In genomic region chr2:104768694-104769093, GRCh38 we compare ENCODE assay signal across 20 cellular contexts.
A peak's percentile ranks its signal among the peaks of the same experiment; 100 is the strongest.
DNase-seq lines count a peak whose midpoint lies in the region; TF ChIP-seq lines count a peak whose summit lies in the region.
"Had no signal": no experiment of that assay in that cellular context is flagged by ENCODE, and none has a peak within 500 bp of the region (broad histone marks: within the 10 kb centered on the region; RNA-seq: fewer than 3 reads in every experiment).

No MANE protein-coding gene starts in this region.

- H3K4me1 ChIP-seq in SJSA1 (replicated peaks) (peaks cover 27% of the 10 kb centered on the region), endodermal cell (ENCODE audit: control insufficient read depth, insufficient read depth, low read length) (no peaks in the 10 kb centered on the region), esophagus squamous epithelium (no peaks in the 10 kb centered on the region)

- in situ Hi-C loops in ACHN (cut with HindIII; ENCODE audit: low pct_ligation_motif_present, low pct_unique_long_range_greater_than_20kb, low sequenced_read_pairs) = no loop called here

- no peak overlapping the region for H3K4me3 ChIP-seq in SJSA1
- H3K4me3 ChIP-seq in endodermal cell (ENCODE audit: low read length) = no peak overlapping the region
- H3K4me3 ChIP-seq in esophagus squamous epithelium = no peak overlapping the region
- H3K4me3 ChIP-seq: BLaER1 treated with 17β-estradiol and CSF1 and Interleukin-3, amounts not matched to agents 10 nM and 100 nM; MG63 had no signal

- H3K4me1 Mint-ChIP-seq in endodermal cell = no peaks in the 10 kb centered on the region
- no peaks in the 10 kb centered on the region for H3K4me1 Mint-ChIP-seq in activated T-helper 2 cell treated with anti-CD3 and anti-CD28 coated beads, Interferon-gamma antibody, Interleukin-2, Interleukin-4, amounts not matched to agents 10 μg/mL and 5 μg/mL and 100 μg/mL, durations not matched to agents 14 hours and 24 hours and 36 hours (ENCODE audit: low read depth)
- H3K4me1 Mint-ChIP-seq: activated CD4-positive, alpha-beta memory T cell treated with anti-CD3 and anti-CD28 coated beads, Interleukin-2, amount 10 ng/mL, durations not matched to agents 7 days and 5 days had no signal

- intact Hi-C loops in esophagus squamous epithelium (cut with DNase I) = no loop called here
- intact Hi-C loops in activated T-helper 2 cell treated with anti-CD3 and anti-CD28 coated beads, Interferon-gamma antibody, Interleukin-2, Interleukin-4, amounts not matched to agents 10 μg/mL and 5 μg/mL and 100 μg/mL, durations not matched to agents 14 hours and 24 hours and 36 hours (cut with micrococcal nuclease) = no loop called here

- peaks cover 2% of the 10 kb centered on the region for H3K27me3 Mint-ChIP-seq in endodermal cell (ENCODE audit: insufficient read depth)
- H3K27me3 Mint-ChIP-seq in activated T-helper 2 cell treated with anti-CD3 and anti-CD28 coated beads, Interferon-gamma antibody, Interleukin-2, Interleukin-4, amounts not matched to agents 10 μg/mL and 5 μg/mL and 100 μg/mL, durations not matched to agents 14 hours and 24 hours and 36 hours (ENCODE audit: low read depth) = no peaks in the 10 kb centered on the region
- H3K27me3 Mint-ChIP-seq: activated CD4-positive, alpha-beta memory T cell treated with anti-CD3 and anti-CD28 coated beads, Interleukin-2, amount 10 ng/mL, durations not matched to agents 7 days and 5 days had no signal

- TF ChIP-seq CTCF in endodermal cell (conservative IDR thresholded peaks at IDR 0.05) (no peak), esophagus squamous epithelium (IDR thresholded peaks at IDR 0.05) (no peak)

- H3K27ac ChIP-seq in SJSA1 (peak overlapping the region; percentile 89), endodermal cell (ENCODE audit: low read depth, low read length) (peak overlapping the region; percentile 72), esophagus squamous epithelium (no peak overlapping the region)

- no peak for TF ChIP-seq POLR2A in esophagus squamous epithelium (IDR thresholded peaks at IDR 0.05)

- H3K9me3 ChIP-seq in SJSA1 (replicated peaks) (no peaks in the 10 kb centered on the region), endodermal cell (ENCODE audit: control insufficient read depth, low read length) (no peaks in the 10 kb centered on the region), esophagus squamous epithelium (no peaks in the 10 kb centered on the region)
- H3K9me3 ChIP-seq: MG63 had no signal

- no peak overlapping the region for H3K4me3 Mint-ChIP-seq in endodermal cell
- no peak overlapping the region for H3K4me3 Mint-ChIP-seq in activated T-helper 2 cell treated with anti-CD3 and anti-CD28 coated beads, Interferon-gamma antibody, Interleukin-2, Interleukin-4, amounts not matched to agents 10 μg/mL and 5 μg/mL and 100 μg/mL, durations not matched to agents 14 hours and 24 hours and 36 hours (ENCODE audit: low read depth)
- H3K4me3 Mint-ChIP-seq: activated CD4-positive, alpha-beta memory T cell treated with anti-CD3 and anti-CD28 coated beads, Interleukin-2, amount 10 ng/mL, durations not matched to agents 7 days and 5 days had no signal

- H3K9ac ChIP-seq in endodermal cell (ENCODE audit: extremely low read depth, low read length, poor library complexity, severe bottlenecking) = no peak overlapping the region
- H3K9ac ChIP-seq: BLaER1 treated with 17β-estradiol and CSF1 and Interleukin-3, amounts not matched to agents 10 nM and 100 nM had no signal

- H3K36me3 ChIP-seq in SJSA1 (no peaks in the 10 kb centered on the region), endodermal cell (ENCODE audit: control insufficient read depth, insufficient read depth, low read length) (no peaks in the 10 kb centered on the region), esophagus squamous epithelium (no peaks in the 10 kb centered on the region)
- H3K36me3 ChIP-seq: BLaER1 treated with 17β-estradiol and CSF1 and Interleukin-3, amounts not matched to agents 10 nM and 100 nM; MG63 had no signal

- H3K36me3 Mint-ChIP-seq in endodermal cell (ENCODE audit: low read depth) = no peaks in the 10 kb centered on the region
- no peaks in the 10 kb centered on the region for H3K36me3 Mint-ChIP-seq in activated T-helper 2 cell treated with anti-CD3 and anti-CD28 coated beads, Interferon-gamma antibody, Interleukin-2, Interleukin-4, amounts not matched to agents 10 μg/mL and 5 μg/mL and 100 μg/mL, durations not matched to agents 14 hours and 24 hours and 36 hours (ENCODE audit: low read depth)

- H3K27ac Mint-ChIP-seq in endodermal cell = no peak overlapping the region
- no peak overlapping the region for H3K27ac Mint-ChIP-seq in activated T-helper 2 cell treated with anti-CD3 and anti-CD28 coated beads, Interferon-gamma antibody, Interleukin-2, Interleukin-4, amounts not matched to agents 10 μg/mL and 5 μg/mL and 100 μg/mL, durations not matched to agents 14 hours and 24 hours and 36 hours
- H3K27ac Mint-ChIP-seq: activated CD4-positive, alpha-beta memory T cell treated with anti-CD3 and anti-CD28 coated beads, Interleukin-2, amount 10 ng/mL, durations not matched to agents 7 days and 5 days had no signal

- 77 to 78% methylated on average over 3 of the region's 3 CpGs for WGBS in endodermal cell (ENCODE audit: insufficient coverage in 1 of 2, insufficient read length in 1 of 2), 2 experiments
- 42 to 50% methylated on average over 3 of the region's 3 CpGs for WGBS in esophagus squamous epithelium, 2 donors

- H3K9me3 Mint-ChIP-seq in endodermal cell = no peaks in the 10 kb centered on the region
- peaks cover 3% of the 10 kb centered on the region for H3K9me3 Mint-ChIP-seq in activated T-helper 2 cell treated with anti-CD3 and anti-CD28 coated beads, Interferon-gamma antibody, Interleukin-2, Interleukin-4, amounts not matched to agents 10 μg/mL and 5 μg/mL and 100 μg/mL, durations not matched to agents 14 hours and 24 hours and 36 hours
- H3K9me3 Mint-ChIP-seq: activated CD4-positive, alpha-beta memory T cell treated with anti-CD3 and anti-CD28 coated beads, Interleukin-2, amount 10 ng/mL, durations not matched to agents 7 days and 5 days had no signal

- H3K27me3 ChIP-seq in SJSA1 (replicated peaks) (no peaks in the 10 kb centered on the region), endodermal cell (ENCODE audit: control insufficient read depth, insufficient read depth, low read length, poor library complexity, severe bottlenecking) (no peaks in the 10 kb centered on the region), esophagus squamous epithelium (no peaks in the 10 kb centered on the region)
- H3K27me3 ChIP-seq: BLaER1 treated with 17β-estradiol and CSF1 and Interleukin-3, amounts not matched to agents 10 nM and 100 nM; MG63 had no signal

- DNase-seq in CD1c-positive myeloid dendritic cell (ENCODE audit: extremely low spot score) (peak; percentile 86), SJSA1 (ENCODE audit: low read depth in 1 of 2, low spot score in 2 of 2) (no peak), endodermal cell (no peak), non-pigmented ciliary epithelial cell (ENCODE audit: low read depth) (peak; percentile 60), esophagus squamous epithelium (lab: John Stamatoyannopoulos, UW) (no peak), ACHN (no peak)
- no peak for DNase-seq in activated T-helper 2 cell treated with anti-CD3 and anti-CD28 coated beads, Interferon-gamma antibody, Interleukin-2, Interleukin-4, amounts not matched to agents 10 μg/mL and 5 μg/mL and 100 μg/mL, durations not matched to agents 14 hours and 24 hours and 36 hours (ENCODE audit: low spot score)
- DNase-seq in activated effector memory CD4-positive, alpha-beta T cell treated with Interleukin-2 at 50 U/mL for 16 hours = no peak
- DNase-seq: activated CD4-positive, alpha-beta memory T cell treated with anti-CD3 and anti-CD28 coated beads, Interleukin-2, amount 10 ng/mL, durations not matched to agents 7 days and 5 days; activated CD4-positive, CD25-positive, alpha-beta regulatory T cell; activated gamma-delta T cell; Calu3; central memory CD4-positive, alpha-beta T cell; left cardiac atrium; MG63; NCI-H146; NCI-H2171 treated with DMSO at 0.1 percent for 48 hours; NCI-H526 treated with DMSO at 0.1 percent for 48 hours; stimulated activated CD4-positive, alpha-beta T cell treated with anti-CD3 and anti-CD28 coated beads, Interleukin-15, amount 100 ng/mL, for 24 hours had no signal

Comparison
In these comparisons a context has a peak if more than half of its experiments do, and no peak if none do; other contexts are left out.
1. DNase-seq: peak in CD1c-positive myeloid dendritic cell (single experiment) and non-pigmented ciliary epithelial cell (single experiment); none in SJSA1 (0 of 2), endodermal cell (single experiment), esophagus squamous epithelium (single experiment), activated T-helper 2 cell treated with anti-CD3 and anti-CD28 coated beads, Interferon-gamma antibody, Interleukin-2, Interleukin-4, amounts not matched to agents 10 μg/mL and 5 μg/mL and 100 μg/mL, durations not matched to agents 14 hours and 24 hours and 36 hours (single experiment), activated effector memory CD4-positive, alpha-beta T cell treated with Interleukin-2 at 50 U/mL for 16 hours (single experiment) and ACHN (single experiment).
2. H3K27ac ChIP-seq: peak in SJSA1 (single experiment) and endodermal cell (single experiment); none in esophagus squamous epithelium (0 of 4).